In genomic region chr18:9348766-9349165, GRCh38 we compare ENCODE assay signal across 24 cellular contexts. TPM values are rescaled to one million over a fixed set of nuclear protein-coding genes. Genes with fewer than 3 reads are reported as not detected.
DNase-seq lines count a peak whose midpoint lies in the region; ATAC-seq and TF ChIP-seq lines count a peak whose summit lies in the region.
"Had no signal": no experiment of that assay in that cellular context is flagged by ENCODE, and none has a peak within 500 bp of the region (broad histone marks: within the 10 kb centered on the region; RNA-seq: fewer than 3 reads in every experiment).

No MANE protein-coding gene starts in this region.

- H3K4me3 Mint-ChIP-seq in stimulated activated naive B cell treated with anti-CD40 and anti-IgM and Interleukin-4, amounts not matched to agents 10 μg/mL and 1 μg/mL and 100 μg/mL, for 72 hours: no peak overlapping the region
- H3K4me3 Mint-ChIP-seq: activated T-cell treated with anti-CD3 and anti-CD28 coated beads, Interleukin-2, amount 50 U/mL, for 72 hours; IgD-negative memory B cell; immature natural killer cell; natural killer cell treated with Interleukin-12 subunit alpha and Interleukin-12 subunit beta and Interleukin-15 and Interleukin-18, amount 100 ng/mL, for 72 hours had no signal

- no peaks in the 10 kb centered on the region for H3K9me3 Mint-ChIP-seq in stimulated activated naive B cell treated with anti-CD40 and anti-IgM and Interleukin-4, amounts not matched to agents 10 μg/mL and 1 μg/mL and 100 μg/mL, for 72 hours
- H3K9me3 Mint-ChIP-seq: activated naive CD4-positive, alpha-beta T cell treated with anti-CD3 and anti-CD28 coated beads, Interleukin-2, amount 50 U/mL, for 72 hours; activated T-cell treated with anti-CD3 and anti-CD28 coated beads, Interleukin-2, amount 50 U/mL, for 72 hours; IgD-negative memory B cell; immature natural killer cell; natural killer cell treated with Interleukin-12 subunit alpha and Interleukin-12 subunit beta and Interleukin-15 and Interleukin-18, amount 100 ng/mL, for 72 hours had no signal

- H3K27me3 Mint-ChIP-seq in stimulated activated naive B cell treated with anti-CD40 and anti-IgM and Interleukin-4, amounts not matched to agents 10 μg/mL and 1 μg/mL and 100 μg/mL, for 72 hours: no peaks in the 10 kb centered on the region
- H3K27me3 Mint-ChIP-seq: IgD-negative memory B cell; natural killer cell treated with Interleukin-12 subunit alpha and Interleukin-12 subunit beta and Interleukin-15 and Interleukin-18, amount 100 ng/mL, for 72 hours; progenitor cell of endocrine pancreas had no signal

- H3K36me3 Mint-ChIP-seq in stimulated activated naive B cell treated with anti-CD40 and anti-IgM and Interleukin-4, amounts not matched to agents 10 μg/mL and 1 μg/mL and 100 μg/mL, for 72 hours: peaks cover 4 to 7% of the 10 kb centered on the region in 2 donors

- H3K27ac Mint-ChIP-seq in stimulated activated naive B cell treated with anti-CD40 and anti-IgM and Interleukin-4, amounts not matched to agents 10 μg/mL and 1 μg/mL and 100 μg/mL, for 72 hours: no peak overlapping the region
- H3K27ac Mint-ChIP-seq: activated T-cell treated with anti-CD3 and anti-CD28 coated beads, Interleukin-2, amount 50 U/mL, for 72 hours; IgD-negative memory B cell; immature natural killer cell; natural killer cell treated with Interleukin-12 subunit alpha and Interleukin-12 subunit beta and Interleukin-15 and Interleukin-18, amount 100 ng/mL, for 72 hours had no signal

- TF ChIP-seq CTCF in WI38 (IDR thresholded peaks at IDR 0.05; ENCODE audit: low read depth, low read length) (no peak), fibroblast of villous mesenchyme (IDR thresholded peaks at IDR 0.05; ENCODE audit: insufficient read depth, low read depth, low read length) (no peak)

- H3K4me3 ChIP-seq in WI38 (ENCODE audit: low read depth, low read length): peak overlapping the region; percentile 11; the same call in 1 of the 2 replicates
- H3K4me3 ChIP-seq in fibroblast of villous mesenchyme (ENCODE audit: low read depth, low read length): no peak overlapping the region
- H3K4me3 ChIP-seq: BLaER1 treated with 17β-estradiol and CSF1 and Interleukin-3, amounts not matched to agents 10 nM and 100 nM; dorsolateral prefrontal cortex; heart left ventricle; spleen had no signal

- ATAC-seq in stimulated activated naive B cell treated with anti-CD40 and anti-IgM and Interleukin-4, amounts not matched to agents 10 μg/mL and 1 μg/mL and 100 μg/mL, for 72 hours (replicated peaks): peak; percentile 44 to 67
- ATAC-seq in GM21723 (IDR thresholded peaks at IDR 0.05; ENCODE audit: unreplicated experiment) (no peak), HG03095 (IDR thresholded peaks at IDR 0.05; ENCODE audit: unreplicated experiment) (no peak)
- ATAC-seq: activated CD4-positive, CD25-positive, alpha-beta regulatory T cell treated with anti-CD3 and anti-CD28 coated beads, Interleukin-2, amount 50 U/mL, for 24 hours; activated T-cell treated with anti-CD3 and anti-CD28 coated beads, Interleukin-2, amount 50 U/mL, for 72 hours; esophagus mucosa; heart left ventricle; natural killer cell treated with Interleukin-12 subunit alpha and Interleukin-12 subunit beta and Interleukin-15 and Interleukin-18, amount 100 ng/mL, for 72 hours had no signal

- DNase-seq in HT-29 (ENCODE audit: low spot score) (peak; percentile 29), fibroblast of villous mesenchyme (ENCODE audit: low read depth) (peak; percentile 60), ecto neural progenitor cell (ENCODE audit: low spot score) (no peak)
- DNase-seq in stimulated activated naive B cell treated with anti-CD40 and anti-IgM and Interleukin-4, amounts not matched to agents 10 μg/mL and 1 μg/mL and 100 μg/mL, for 72 hours: no peak
- DNase-seq: activated CD8-positive, alpha-beta memory T cell treated with anti-CD3 and anti-CD28 coated beads for 24 hours; activated T-cell treated with anti-CD3 and anti-CD28 coated beads, Interleukin-2, amount 50 U/mL, for 72 hours; dorsolateral prefrontal cortex; heart left ventricle; immature natural killer cell; NCI-H2029 treated with DMSO at 0.1 percent for 48 hours; NCI-H510A; SHP77 treated with DMSO at 0.1 percent for 48 hours; spleen; stimulated activated CD8-positive, alpha-beta memory T cell treated with anti-CD3 and anti-CD28 coated beads, Interleukin-4, amount 100 ng/mL, for 48 hours had no signal

- peaks cover 10 to 15% of the 10 kb centered on the region in 2 donors for H3K4me1 Mint-ChIP-seq in stimulated activated naive B cell treated with anti-CD40 and anti-IgM and Interleukin-4, amounts not matched to agents 10 μg/mL and 1 μg/mL and 100 μg/mL, for 72 hours

RNA-seq across cellular contexts. Expression of gene TWSG1, which starts 14.2 kb away (rescaled TPM):
- total RNA-seq in HT-29 (2014; rRNA removed; shearing (Covaris generic)): 15.9 and 20.1 TPM in 2 replicates
- 118 and 181 TPM in 2 replicates for total RNA-seq in fibroblast of villous mesenchyme

Comparison
In these comparisons a context has a peak if more than half of its experiments do, and no peak if none do; other contexts are left out.
1. DNase-seq: peak in HT-29 (single experiment) and fibroblast of villous mesenchyme (single experiment); none in stimulated activated naive B cell treated with anti-CD40 and anti-IgM and Interleukin-4, amounts not matched to agents 10 μg/mL and 1 μg/mL and 100 μg/mL, for 72 hours (single experiment) and ecto neural progenitor cell (single experiment).
2. ATAC-seq: peak in stimulated activated naive B cell treated with anti-CD40 and anti-IgM and Interleukin-4, amounts not matched to agents 10 μg/mL and 1 μg/mL and 100 μg/mL, for 72 hours (2 of 2); none in GM21723 (single experiment) and HG03095 (single experiment).